In the genomic region with DNA sequence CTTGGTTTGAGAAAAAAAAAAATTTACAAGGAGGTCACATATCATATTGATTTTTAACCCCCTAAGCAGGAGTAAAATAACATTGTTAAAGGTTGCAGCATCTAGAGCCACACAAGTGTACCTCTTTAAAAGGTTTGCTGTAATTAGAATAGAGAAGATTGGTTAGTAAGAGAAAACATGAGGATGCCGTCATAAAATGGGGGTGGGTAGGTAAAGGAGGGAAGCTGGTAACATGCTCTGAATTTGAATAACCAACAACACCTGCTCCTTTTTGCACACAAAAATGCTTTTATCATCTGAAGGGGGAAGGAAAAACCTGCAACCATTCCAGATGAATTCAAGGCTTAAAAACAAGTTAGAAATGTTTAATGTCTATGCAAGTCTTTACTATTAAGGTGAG, we compare ENCODE assay signal across 17 cellular contexts.
"Had no signal": no experiment of that assay in that cellular context is flagged by ENCODE, and none has a peak within 500 bp of the region (broad histone marks: within the 10 kb centered on the region; RNA-seq: fewer than 3 reads in every experiment).

No MANE protein-coding gene starts in this region.

- H3K36me3 Mint-ChIP-seq: activated naive CD4-positive, alpha-beta T cell treated with anti-CD3 and anti-CD28 coated beads, Interleukin-2, amount 50 U/mL, for 24 hours had no signal

- ATAC-seq: esophagus mucosa; gastrocnemius medialis; heart right ventricle; right cardiac atrium; stimulated activated naive CD8-positive, alpha-beta T cell treated with anti-CD3 and anti-CD28 coated beads, Interleukin-15, amount 100 ng/mL, for 72 hours had no signal

- H3K9me3 Mint-ChIP-seq: activated naive CD4-positive, alpha-beta T cell treated with anti-CD3 and anti-CD28 coated beads, Interleukin-2, amount 50 U/mL, for 24 hours; stimulated activated naive CD8-positive, alpha-beta T cell treated with anti-CD3 and anti-CD28 coated beads, Interleukin-15, amount 100 ng/mL, for 72 hours had no signal

- H3K4me1 Mint-ChIP-seq: activated naive CD4-positive, alpha-beta T cell treated with anti-CD3 and anti-CD28 coated beads, Interleukin-2, amount 50 U/mL, for 24 hours; stimulated activated naive CD8-positive, alpha-beta T cell treated with anti-CD3 and anti-CD28 coated beads, Interleukin-15, amount 100 ng/mL, for 72 hours had no signal

- H3K27me3 Mint-ChIP-seq: activated naive CD4-positive, alpha-beta T cell treated with anti-CD3 and anti-CD28 coated beads, Interleukin-2, amount 50 U/mL, for 24 hours; stimulated activated naive CD8-positive, alpha-beta T cell treated with anti-CD3 and anti-CD28 coated beads, Interleukin-15, amount 100 ng/mL, for 72 hours had no signal

- H3K27ac Mint-ChIP-seq: activated naive CD4-positive, alpha-beta T cell treated with anti-CD3 and anti-CD28 coated beads, Interleukin-2, amount 50 U/mL, for 24 hours; stimulated activated naive CD8-positive, alpha-beta T cell treated with anti-CD3 and anti-CD28 coated beads, Interleukin-15, amount 100 ng/mL, for 72 hours had no signal

- H3K4me3 Mint-ChIP-seq: activated naive CD4-positive, alpha-beta T cell treated with anti-CD3 and anti-CD28 coated beads, Interleukin-2, amount 50 U/mL, for 24 hours; stimulated activated naive CD8-positive, alpha-beta T cell treated with anti-CD3 and anti-CD28 coated beads, Interleukin-15, amount 100 ng/mL, for 72 hours had no signal

- DNase-seq: activated CD4-positive, alpha-beta T cell treated with anti-CD3 and anti-CD28 coated beads, Interleukin-2, amount 50 U/mL, for 4 hours; activated gamma-delta T cell; cerebellar nuclear complex; cortex of kidney; effector CD8-positive, alpha-beta T cell; gastrocnemius medialis; heart right ventricle; left ventricle myocardium inferior; mammary epithelial cell; right cardiac atrium; stimulated activated CD4-positive, alpha-beta T cell treated with anti-CD3 and anti-CD28 coated beads, Interleukin-2, amount 100 ng/mL, for 24 hours; stimulated activated naive CD8-positive, alpha-beta T cell treated with anti-CD3 and anti-CD28 coated beads, Interleukin-15, amount 100 ng/mL, for 72 hours; transverse colon; uterus; WERI-Rb-1 had no signal
